ENCODE assay signal across 7 cellular contexts in genomic region chr9:121285835-121286687, GRCh38. TPM values are rescaled to one million over a fixed set of nuclear protein-coding genes. Genes with fewer than 3 reads are reported as not detected.
DNase-seq lines count a peak whose midpoint lies in the region; ATAC-seq, FAIRE-seq and TF ChIP-seq lines count a peak whose summit lies in the region.

No MANE protein-coding gene starts in this region.

- H3K27ac Mint-ChIP-seq in activated CD8-positive, alpha-beta T cell treated with anti-CD3 and anti-CD28 coated beads for 36 hours, result peak overlapping the region; percentile 47

- intact Hi-C loops in activated CD8-positive, alpha-beta T cell treated with anti-CD3 and anti-CD28 coated beads for 36 hours (cut with micrococcal nuclease), result no loop called here
- intact Hi-C loops in heart right ventricle (cut with DNase I) (loop anchor here in 3 of 10 donors (2.0 to 5.0 kb wide), 6 partner anchors 13 to 86 kb away; partner anchors contain the start of gene STOM (in 2 of the 3)), psoas muscle (cut with DNase I) (loop anchor here in 1 of 2 donors (2.0 kb wide), 1 partner anchor 17 kb away; the partner anchor contains the start of gene GSN)

- H3K27me3 ChIP-seq in heart right ventricle, result no peaks in the 10 kb centered on the region
- H3K27me3 ChIP-seq in psoas muscle (ENCODE audit: insufficient read depth in 3 of 3, low read length in 2 of 3), result no peaks in the 10 kb centered on the region

- H3K4me1 ChIP-seq in heart right ventricle, result peaks cover 73 to 100% (median 100%) of the 10 kb centered on the region in 9 donors
- H3K4me1 ChIP-seq in psoas muscle, result peaks cover 82% of the 10 kb centered on the region

- POLR2A ChIA-PET in activated CD8-positive, alpha-beta T cell treated with anti-CD3 and anti-CD28 coated beads for 36 hours (lab: Charles Lee), result no interaction called here

- CTCF ChIA-PET in activated CD8-positive, alpha-beta T cell treated with anti-CD3 and anti-CD28 coated beads for 36 hours (lab: Charles Lee), result interaction anchor here (1.3 to 2.9 kb wide), 4 partner anchors 8 to 74 kb away, joined by 4 to 11 read pairs (median 5); no protein-coding TSS in a partner anchor

- H3K9me3 Mint-ChIP-seq in activated CD8-positive, alpha-beta T cell treated with anti-CD3 and anti-CD28 coated beads for 36 hours, result no peaks in the 10 kb centered on the region

- H3K36me3 Mint-ChIP-seq in activated CD8-positive, alpha-beta T cell treated with anti-CD3 and anti-CD28 coated beads for 36 hours (ENCODE audit: low read depth), result no peaks in the 10 kb centered on the region

- no peak for TF ChIP-seq CTCF in activated CD8-positive, alpha-beta T cell treated with anti-CD3 and anti-CD28 coated beads for 36 hours (IDR thresholded peaks at IDR 0.05)
- no peak for TF ChIP-seq CTCF in heart right ventricle (IDR thresholded peaks at IDR 0.05)
- TF ChIP-seq CTCF in psoas muscle (IDR thresholded peaks at IDR 0.05), result no peak
- TF ChIP-seq CTCF in D721Med (IDR thresholded peaks at IDR 0.05; ENCODE audit: insufficient read depth, missing control alignments), result no peak

- H3K36me3 ChIP-seq in heart right ventricle, result peaks cover 0 to 10% (median 0%) of the 10 kb centered on the region in 9 donors
- H3K36me3 ChIP-seq in psoas muscle (ENCODE audit: insufficient read depth in 1 of 2, low read depth in 1 of 2), result no peaks in the 10 kb centered on the region

- no peak for ATAC-seq in activated CD8-positive, alpha-beta T cell treated with anti-CD3 and anti-CD28 coated beads for 36 hours
- peak; percentile 34 to 74 (median 61) for ATAC-seq in heart right ventricle
- ATAC-seq in psoas muscle, result peak; percentile 75 to 80 (median 80)
- no peak for ATAC-seq in GM18498 (IDR thresholded peaks at IDR 0.05; ENCODE audit: unreplicated experiment)

- no peaks in the 10 kb centered on the region for H3K9me3 ChIP-seq in heart right ventricle
- no peaks in the 10 kb centered on the region for H3K9me3 ChIP-seq in psoas muscle

- 5 to 8% methylated on average over 18 of the region's 18 CpGs for WGBS in heart right ventricle, 2 donors
- 3 to 7% (median 7%) methylated on average over 18 of the region's 18 CpGs for WGBS in psoas muscle, 3 donors

- peaks cover 31% of the 10 kb centered on the region for H3K4me1 Mint-ChIP-seq in activated CD8-positive, alpha-beta T cell treated with anti-CD3 and anti-CD28 coated beads for 36 hours (ENCODE audit: low read depth)

- H3K4me3 ChIP-seq in heart right ventricle (peak overlapping the region in 9 of 10 donors; percentile 10 to 42 (median 31)), psoas muscle (peak overlapping the region; percentile 57)

- FAIRE-seq in D721Med (lab: Jason Lieb, UNC), result no peak

- H3K27ac ChIP-seq in heart right ventricle (peak overlapping the region; percentile 93 to 100 (median 98)), psoas muscle (peak overlapping the region; percentile 96)

- no peaks in the 10 kb centered on the region for H3K27me3 Mint-ChIP-seq in activated CD8-positive, alpha-beta T cell treated with anti-CD3 and anti-CD28 coated beads for 36 hours

- H3K4me3 Mint-ChIP-seq in activated CD8-positive, alpha-beta T cell treated with anti-CD3 and anti-CD28 coated beads for 36 hours, result no peak overlapping the region

- DNase-seq in HT1080 (ENCODE audit: low read depth), result peak; percentile 80
- DNase-seq in activated CD8-positive, alpha-beta T cell treated with anti-CD3 and anti-CD28 coated beads for 36 hours, result no peak
- DNase-seq in heart right ventricle, result peak; percentile 70 to 82
- peak; percentile 68 to 85 for DNase-seq in psoas muscle
- DNase-seq in D721Med (ENCODE audit: insufficient read length, low spot score), result no peak
- no peak for DNase-seq in NCI-H1436 treated with DMSO at 0.1 percent for 48 hours (lab: John Stamatoyannopoulos, UW)

RNA-seq across cellular contexts. Expression of gene GSN, which starts 18.1 kb away (rescaled TPM):
- 66.5 and 75.8 TPM in 2 replicates for total RNA-seq in HT1080 (2014; rRNA removed; shearing (Covaris generic))
- 84.6 and 86.6 TPM in 2 replicates for polyA plus RNA-seq in HT1080 (2015; cell fraction: cytosol; rRNA removed)
- 263 and 282 TPM in 2 replicates for polyA plus RNA-seq in HT1080 (2015; cell fraction: nucleus; rRNA removed)
- total RNA-seq in activated CD8-positive, alpha-beta T cell treated with anti-CD3 and anti-CD28 coated beads for 36 hours, result 1 to 10 TPM; 1.9 to 2.2 TPM
- 100 to 1,000 TPM; 532 to 861 (median 668) TPM for total RNA-seq in heart right ventricle
- 100 to 1,000 TPM; 360 to 823 TPM for polyA plus RNA-seq in heart right ventricle
- total RNA-seq in psoas muscle, result 100 to 1,000 TPM; 140 to 490 (median 211) TPM
- 100 to 1,000 TPM; 199 to 225 (median 208) TPM for polyA plus RNA-seq in psoas muscle

Comparison
In these comparisons a context has a peak if more than half of its experiments do, and no peak if none do; other contexts are left out.
1. DNase-seq: peak in HT1080 (single experiment), heart right ventricle (2 of 2) and psoas muscle (2 of 2); none in activated CD8-positive, alpha-beta T cell treated with anti-CD3 and anti-CD28 coated beads for 36 hours (single experiment), D721Med (single experiment) and NCI-H1436 treated with DMSO at 0.1 percent for 48 hours (single experiment).
2. ATAC-seq: peak in heart right ventricle (8 of 8) and psoas muscle (4 of 4); none in activated CD8-positive, alpha-beta T cell treated with anti-CD3 and anti-CD28 coated beads for 36 hours (single experiment) and GM18498 (single experiment).
3. RNA of gene GSN, which starts 18.1 kb away (total RNA-seq): 532 to 861 TPM in heart right ventricle, 140 to 490 TPM in psoas muscle and 66.5 to 75.8 TPM in HT1080; 1.9 to 2.2 TPM in activated CD8-positive, alpha-beta T cell treated with anti-CD3 and anti-CD28 coated beads for 36 hours; every median in the first group is over 10 times any median in the second.